ENCODE assay signal across 9 cellular contexts in the genomic region with DNA sequence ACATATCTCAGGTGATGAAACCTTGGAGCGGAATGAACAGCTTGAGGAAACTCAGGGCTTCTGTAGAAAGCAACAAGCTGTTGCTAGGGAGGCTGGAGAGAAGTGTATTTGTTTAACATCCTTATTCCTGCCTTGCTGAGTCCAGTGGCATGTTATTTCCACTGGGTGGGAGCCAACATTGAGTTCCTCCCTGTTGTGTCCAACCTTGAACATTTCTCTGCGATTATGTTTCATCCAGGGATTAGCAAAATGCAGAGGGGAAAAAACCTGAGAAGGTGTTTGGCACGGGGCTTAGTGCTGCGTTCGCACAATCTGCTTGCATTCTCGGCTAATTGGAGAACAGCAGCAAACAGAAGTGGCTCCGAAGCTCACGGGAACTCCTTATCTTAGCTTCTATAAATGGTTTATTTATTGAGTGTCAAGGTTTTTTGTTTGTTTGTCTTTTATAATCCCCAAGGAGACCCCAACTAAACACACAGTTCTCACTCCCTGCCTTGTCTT.
DNase-seq lines count a peak whose midpoint lies in the region; TF ChIP-seq lines count a peak whose summit lies in the region.
"Had no signal": no experiment of that assay in that cellular context is flagged by ENCODE, and none has a peak within 500 bp of the region (broad histone marks: within the 10 kb centered on the region; RNA-seq: fewer than 3 reads in every experiment).

No MANE protein-coding gene starts in this region.

- TF ChIP-seq CTCF in osteocyte (IDR thresholded peaks at IDR 0.05), result peak; percentile 43

- H3K4me1 Mint-ChIP-seq in osteocyte (ENCODE audit: unreplicated experiment), result peaks cover 17% of the 10 kb centered on the region

- peaks cover 5% of the 10 kb centered on the region for H3K9me3 Mint-ChIP-seq in osteocyte (ENCODE audit: unreplicated experiment)

- H3K4me3 Mint-ChIP-seq in osteocyte (ENCODE audit: unreplicated experiment), result no peak overlapping the region

- H3K36me3 Mint-ChIP-seq in osteocyte (ENCODE audit: unreplicated experiment), result no peaks in the 10 kb centered on the region

- H3K27me3 Mint-ChIP-seq in osteocyte (ENCODE audit: unreplicated experiment), result peaks cover 2% of the 10 kb centered on the region

- peak overlapping the region; percentile 86 for H3K27ac Mint-ChIP-seq in osteocyte (ENCODE audit: unreplicated experiment)

- DNase-seq in DMS79 treated with DMSO at 0.1 percent for 48 hours (lab: John Stamatoyannopoulos, UW) (peak; percentile 96), NCI-H226 (peak; percentile 57), fibroblast of peridontal ligament (ENCODE audit: extremely low read depth) (peak; percentile 63), osteocyte (ENCODE audit: extremely low spot score, unreplicated experiment) (no peak), amygdala (lab: John Stamatoyannopoulos, UW) (no peak), HuH-7 (ENCODE audit: low spot score) (no peak)
- DNase-seq in activated CD4-positive, alpha-beta T cell treated with anti-CD3 and anti-CD28 coated beads, Interleukin-2, amount 50 U/mL, for 4 hours, result no peak
- DNase-seq in stimulated activated CD4-positive, alpha-beta T cell treated with anti-CD3 and anti-CD28 coated beads, Interleukin-2, amount 100 ng/mL, for 48 hours, result no peak
- DNase-seq: dorsolateral prefrontal cortex had no signal

Comparison
In these comparisons a context has a peak if more than half of its experiments do, and no peak if none do; other contexts are left out.
1. DNase-seq: peak in DMS79 treated with DMSO at 0.1 percent for 48 hours (single experiment), NCI-H226 (single experiment) and fibroblast of peridontal ligament (single experiment); none in osteocyte (single experiment), activated CD4-positive, alpha-beta T cell treated with anti-CD3 and anti-CD28 coated beads, Interleukin-2, amount 50 U/mL, for 4 hours (0 of 2), amygdala (0 of 56), HuH-7 (single experiment) and stimulated activated CD4-positive, alpha-beta T cell treated with anti-CD3 and anti-CD28 coated beads, Interleukin-2, amount 100 ng/mL, for 48 hours (0 of 2).